Comparison of ENCODE assay signal across 8 cellular contexts in genomic region chr1:26864610-26865480, GRCh38. TPM values are rescaled to one million over a fixed set of nuclear protein-coding genes. Genes with fewer than 3 reads are reported as not detected.
DNase-seq lines count a peak whose midpoint lies in the region; ATAC-seq, FAIRE-seq and TF ChIP-seq lines count a peak whose summit lies in the region.

No MANE protein-coding gene starts in this region.

- H3K27ac ChIP-seq in adipose tissue (ENCODE audit: low read depth, low read length) (peak overlapping the region; percentile 90), trophoblast cell (ENCODE audit: low read depth, low read length) (peak overlapping the region; percentile 93), transverse colon (peak overlapping the region; percentile 95 to 98 (median 97))

- H2BK120ac ChIP-seq in trophoblast cell (ENCODE audit: insufficient read depth, low read length, poor library complexity): peak overlapping the region; percentile 77

- peaks cover 30% of the 10 kb centered on the region for H3K79me1 ChIP-seq in trophoblast cell (ENCODE audit: low read length)

- FAIRE-seq in GM12892 (lab: Jason Lieb, UNC): peak; percentile 99

- peak in 2 of 5 experiments; percentile 7 to 10 for TF ChIP-seq CTCF in transverse colon (IDR thresholded peaks at IDR 0.05)

- H2BK5ac ChIP-seq in trophoblast cell (ENCODE audit: low read depth, low read length, poor library complexity): peak overlapping the region; percentile 84

- DNase-seq in GM12892 (ENCODE audit: insufficient read length) (peak; percentile 90), NCI-H1436 (lab: John Stamatoyannopoulos, UW) (peak; percentile 95), SW480 (ENCODE audit: low spot score) (peak; percentile 96), cardiac septum (ENCODE audit: low spot score) (peak; percentile 98), trophoblast cell (peak; percentile 99), transverse colon (peak; percentile 98)

- peak overlapping the region; percentile 66 for H4K12ac ChIP-seq in trophoblast cell (ENCODE audit: low read depth, low read length)

- peak overlapping the region; percentile 69 for H4K91ac ChIP-seq in trophoblast cell (ENCODE audit: low read depth, low read length)

- peak overlapping the region; percentile 84 for H3K14ac ChIP-seq in trophoblast cell (ENCODE audit: low read length)

- intact Hi-C loops in cardiac septum (cut with DNase I) (loop anchor here (5.0 kb wide), 1 partner anchor 43 kb away; no protein-coding TSS in a partner anchor), transverse colon (cut with DNase I; ENCODE audit: low total_unique reads) (loop anchor here (5.0 to 10.0 kb wide), 2 partner anchors 140 to 1033 kb away; no protein-coding TSS in a partner anchor)

- H3K18ac ChIP-seq in trophoblast cell (ENCODE audit: low read length): peak overlapping the region; percentile 81

- ATAC-seq in HG02840 (IDR thresholded peaks at IDR 0.05; ENCODE audit: low FRiP score, unreplicated experiment): peak; percentile 93

- no peak for TF ChIP-seq EP300 in transverse colon (IDR thresholded peaks at IDR 0.05; ENCODE audit: low read depth)

- H3K4me3 ChIP-seq in trophoblast cell (ENCODE audit: low read depth, low read length) (peak overlapping the region; percentile 63), transverse colon (peak overlapping the region; percentile 50 to 76 (median 54))

- TF ChIP-seq POLR2A in GM12892 (IDR thresholded peaks at IDR 0.05; ENCODE audit: low read depth, low read length) (peak; percentile 99), transverse colon (IDR thresholded peaks at IDR 0.05) (peak; percentile 92)

- peak overlapping the region; percentile 81 for H3K9ac ChIP-seq in trophoblast cell (ENCODE audit: low read length)

- H3K27me3 ChIP-seq in trophoblast cell (ENCODE audit: insufficient read depth, low read length): no peaks in the 10 kb centered on the region
- H3K27me3 ChIP-seq in transverse colon: no peaks in the 10 kb centered on the region

- H2AFZ ChIP-seq in trophoblast cell (ENCODE audit: insufficient read depth, low read length, poor library complexity): peak overlapping the region; percentile 57

- 0 to 1% (median 0%) methylated on average over 71 to 75 of the region's 75 CpGs for WGBS in adipose tissue, 3 donors
- no CpG with 5 or more reads among the region's 75 CpGs for WGBS in trophoblast cell (ENCODE audit: extremely low coverage, insufficient coverage, insufficient read length)
- WGBS in transverse colon (ENCODE audit: low coverage in 1 of 2), 2 donors: 0% methylated on average over 3 to 37 of the region's 75 CpGs

- in situ Hi-C loops in transverse colon (cut with MboI; ENCODE audit: low pct_ligation_motif_present in 1 of 4, low pct_unique_long_range_greater_than_20kb in 1 of 4, low sequenced_read_pairs in 3 of 4): loop anchor here in 1 of 4 donors (5.0 kb wide), 1 partner anchor 53 kb away; no protein-coding TSS in a partner anchor

- H3K9me3 ChIP-seq in trophoblast cell (ENCODE audit: insufficient read depth, low read depth, low read length) (peaks cover 2% of the 10 kb centered on the region), transverse colon (no peaks in the 10 kb centered on the region)

- H3K4ac ChIP-seq in trophoblast cell (ENCODE audit: low read depth, low read length): peak overlapping the region; percentile 44

- H3K4me1 ChIP-seq in trophoblast cell (ENCODE audit: control insufficient read depth in 1 of 2, insufficient read depth in 2 of 2, low read length in 2 of 2) (peaks cover 24 to 34% of the 10 kb centered on the region in 2 experiments), transverse colon (peaks cover 4 to 36% (median 17%) of the 10 kb centered on the region in 4 donors)

- H2AK5ac ChIP-seq in trophoblast cell (ENCODE audit: low read length): peak overlapping the region; percentile 27

- no peaks in the 10 kb centered on the region for H3K36me3 ChIP-seq in trophoblast cell (ENCODE audit: control insufficient read depth in 1 of 2, insufficient read depth in 2 of 2, low read length in 2 of 2)
- H3K36me3 ChIP-seq in transverse colon: no peaks in the 10 kb centered on the region

- peak overlapping the region; percentile 72 for H3K4me2 ChIP-seq in trophoblast cell (ENCODE audit: low read length)

- peak overlapping the region; percentile 80 for H4K8ac ChIP-seq in trophoblast cell (ENCODE audit: low read depth, low read length)

- no peak overlapping the region for H3K23ac ChIP-seq in trophoblast cell (ENCODE audit: low read length)

- H2BK12ac ChIP-seq in trophoblast cell (ENCODE audit: low read length): peak overlapping the region; percentile 37

- peaks cover 6% of the 10 kb centered on the region for H3K79me2 ChIP-seq in trophoblast cell (ENCODE audit: control insufficient read depth, insufficient read depth, low read length, poor library complexity)

RNA-seq across cellular contexts. Expression of gene SFN, which starts 1.9 kb away (rescaled TPM):
- polyA plus RNA-seq in GM12892 (2012; ENCODE audit: missing spikeins): 5.0 TPM
- 1 to 10 TPM in 1 of 3 donors, under 1 TPM in 2; 0.44 to 9.4 (median 0.79) TPM for polyA plus RNA-seq in adipose tissue
- total RNA-seq in cardiac septum (not detected), transverse colon (100 to 1,000 TPM in 3 of 4 donors, 10 to 100 TPM in 1; 50.2 to 197 (median 163) TPM)
- 45.3 and 46.7 TPM in 2 replicates for polyA plus RNA-seq in trophoblast cell (2013)

RNA-seq across cellular contexts. Expression of gene GPN2, which starts 25.2 kb away (rescaled TPM):
- polyA plus RNA-seq in GM12892 (2012; ENCODE audit: missing spikeins): 16.8 TPM
- 10 to 100 TPM in 1 of 3 donors, 1 to 10 TPM in 2; 6.5 to 15.6 (median 8.3) TPM for polyA plus RNA-seq in adipose tissue
- total RNA-seq in cardiac septum: 23.4 TPM
- 22.9 and 24.1 TPM in 2 replicates for polyA plus RNA-seq in trophoblast cell (2013)
- total RNA-seq in transverse colon: 10 to 100 TPM; 14.7 to 75.2 (median 28.7) TPM

RNA-seq across cellular contexts. Expression of gene GPATCH3, which starts 35.4 kb away (rescaled TPM):
- polyA plus RNA-seq in GM12892 (2012; ENCODE audit: missing spikeins): 6.0 TPM
- polyA plus RNA-seq in adipose tissue: 10 to 100 TPM in 1 of 3 donors, 1 to 10 TPM in 2; 6.3 to 16.5 (median 9.4) TPM
- total RNA-seq in cardiac septum (6.4 TPM), transverse colon (10 to 100 TPM in 2 of 4 donors, 1 to 10 TPM in 2; 3.2 to 35.9 (median 10.7) TPM)
- 17.8 and 18.2 TPM in 2 replicates for polyA plus RNA-seq in trophoblast cell (2013)

RNA-seq across cellular contexts. Expression of gene ZDHHC18, which starts 38.4 kb away (rescaled TPM):
- 22.0 TPM for polyA plus RNA-seq in GM12892 (2012; ENCODE audit: missing spikeins)
- polyA plus RNA-seq in adipose tissue: 10 to 100 TPM in 2 of 3 donors, 1 to 10 TPM in 1; 6.1 to 28.4 (median 17.1) TPM
- total RNA-seq in cardiac septum: 13.0 TPM
- polyA plus RNA-seq in trophoblast cell (2013): 33.2 and 34.4 TPM in 2 replicates
- total RNA-seq in transverse colon: 10 to 100 TPM in 3 of 4 donors, 1 to 10 TPM in 1; 4.4 to 37.3 (median 28.0) TPM

RNA-seq across cellular contexts. Expression of gene NR0B2, which starts 48.9 kb away (rescaled TPM):
- not detected for polyA plus RNA-seq in GM12892 (2012; ENCODE audit: missing spikeins)
- 10 to 100 TPM in 1 of 3 donors, 1 to 10 TPM in 1, not detected in 1; 4.0 to 16.3 TPM for polyA plus RNA-seq in adipose tissue
- total RNA-seq in cardiac septum (5.7 TPM), transverse colon (1 to 10 TPM in 1 of 4 donors, under 1 TPM in 1, not detected in 2; 0.95 to 2.7 TPM)
- not detected in 2 replicates for polyA plus RNA-seq in trophoblast cell (2013)

Comparison
In these comparisons a context has a peak if more than half of its experiments do, and no peak if none do; other contexts are left out.
1. Peak in every context shown above with its lines: DNase-seq, ATAC-seq, H3K4me3 ChIP-seq and H3K27ac ChIP-seq.
2. RNA of gene SFN, which starts 1.9 kb away (total RNA-seq): 50.2 to 197 TPM in transverse colon; not detected in cardiac septum (single experiment); every median in the first group is over 10 times any median in the second.